Comparison of ENCODE assay signal across 8 cellular contexts in genomic region chr17:77959926-77960521, GRCh38. TPM values are rescaled to one million over a fixed set of nuclear protein-coding genes. Genes with fewer than 3 reads are reported as not detected.
DNase-seq lines count a peak whose midpoint lies in the region; ATAC-seq, FAIRE-seq and TF ChIP-seq lines count a peak whose summit lies in the region.

No MANE protein-coding gene starts in this region.

- H3K9me3 ChIP-seq in kidney (ENCODE audit: control insufficient read depth in 1 of 2, low read length in 2 of 2): no peaks in the 10 kb centered on the region

- FAIRE-seq in kidney (lab: Jason Lieb, UNC): no peak

- H3K36me3 ChIP-seq in kidney (ENCODE audit: control insufficient read depth in 1 of 2, insufficient read depth in 2 of 2, low read length in 2 of 2): no peaks in the 10 kb centered on the region

- TF ChIP-seq CTCF in astrocyte of the cerebellum (IDR thresholded peaks at IDR 0.05; ENCODE audit: low read depth, low read length, missing control alignments) (no peak), kidney (IDR thresholded peaks at IDR 0.05; ENCODE audit: borderline replicate concordance, extremely low read depth, insufficient read depth) (no peak), GM13976 (IDR thresholded peaks at IDR 0.05; ENCODE audit: borderline replicate concordance, control extremely low read depth, extremely low read depth, insufficient read depth, missing control alignments) (no peak)

- peak overlapping the region in 1 of 2 donors; percentile 36 for H3K27ac ChIP-seq in kidney (ENCODE audit: low read depth in 2 of 2, low read length in 2 of 2)

- peak overlapping the region; percentile 27 to 29 for H3K9ac ChIP-seq in kidney (ENCODE audit: low read length in 2 of 2)

- DNase-seq in ELR (ENCODE audit: low read depth) (peak; percentile 24), NCI-H526 (lab: John Stamatoyannopoulos, UW) (peak; percentile 76 to 79), astrocyte of the cerebellum (ENCODE audit: low read depth) (peak; percentile 33), kidney (no peak), GM13976 (ENCODE audit: low spot score) (no peak), amniotic stem cell (lab: John Stamatoyannopoulos, UW) (no peak)
- peak; percentile 7 for DNase-seq in stimulated activated CD8-positive, alpha-beta memory T cell treated with anti-CD3 and anti-CD28 coated beads, Interleukin-4, amount 100 ng/mL, for 24 hours (ENCODE audit: low read depth)

- intact Hi-C loops in kidney (cut with DNase I): no loop called here

- peak overlapping the region; percentile 71 for H3K4me3 ChIP-seq in astrocyte of the cerebellum (ENCODE audit: low read depth, low read length)
- H3K4me3 ChIP-seq in kidney (ENCODE audit: low read length in 2 of 2): peak overlapping the region; percentile 69 to 78

- in situ Hi-C loops in astrocyte of the cerebellum (cut with HindIII; ENCODE audit: low sequenced_read_pairs): no loop called here
- in situ Hi-C loops in GM13976 (cut with MboI; ENCODE audit: low sequenced_read_pairs, unreplicated experiment): no loop called here

- peaks cover 0 to 14% of the 10 kb centered on the region in 2 donors for H3K4me1 ChIP-seq in kidney (ENCODE audit: control insufficient read depth in 1 of 2, insufficient read depth in 1 of 2, low read depth in 1 of 2, low read length in 2 of 2)

- no peak for ATAC-seq in GM19351 (IDR thresholded peaks at IDR 0.05; ENCODE audit: unreplicated experiment)

RNA-seq across cellular contexts. Expression of gene TNRC6C, which starts 1.5 kb away (rescaled TPM):
- 29.4 TPM for total RNA-seq in kidney
- polyA plus RNA-seq in kidney (ENCODE audit: insufficient read depth, low read depth, low replicate concordance): 1.9 TPM

Comparison
In these comparisons a context has a peak if more than half of its experiments do, and no peak if none do; other contexts are left out.
1. DNase-seq: peak in ELR (single experiment), NCI-H526 (2 of 2), astrocyte of the cerebellum (single experiment) and stimulated activated CD8-positive, alpha-beta memory T cell treated with anti-CD3 and anti-CD28 coated beads, Interleukin-4, amount 100 ng/mL, for 24 hours (single experiment); none in kidney (single experiment), GM13976 (single experiment) and amniotic stem cell (single experiment).